Comparison of ENCODE assay signal across 8 cellular contexts in the genomic region with DNA sequence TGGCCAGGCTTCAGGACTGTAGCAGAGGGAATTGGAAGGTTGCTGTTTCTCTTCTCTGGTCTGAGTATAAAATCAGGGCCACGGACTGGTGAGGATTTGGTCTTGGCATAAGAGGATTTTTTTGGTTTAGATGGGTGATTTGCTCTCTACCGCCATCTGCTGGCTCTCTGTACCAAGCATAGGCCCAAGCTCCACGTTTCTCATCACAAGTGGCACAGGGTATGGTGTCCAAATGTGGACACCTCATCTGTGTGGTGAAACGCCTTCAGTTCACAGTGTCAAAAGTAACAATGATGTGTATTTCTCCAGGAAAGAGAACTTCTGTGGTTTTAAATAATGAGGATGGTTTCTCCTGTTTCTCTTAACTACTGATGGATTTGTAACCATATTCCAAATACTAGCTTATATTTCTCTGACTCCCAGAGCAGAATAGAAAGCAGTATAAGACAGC.
A peak's percentile ranks its signal among the peaks of the same experiment; 100 is the strongest.
DNase-seq lines count a peak whose midpoint lies in the region; ATAC-seq and TF ChIP-seq lines count a peak whose summit lies in the region.

No MANE protein-coding gene starts in this region.

- peak; percentile 82 to 86 for TF ChIP-seq CTCF in GM23338 (conservative IDR thresholded peaks at IDR 0.05; ENCODE audit: low read depth in 2 of 2)
- peak; percentile 94 for TF ChIP-seq CTCF in NB4 (IDR thresholded peaks at IDR 0.05; ENCODE audit: low read depth, low read length)
- TF ChIP-seq CTCF in ascending aorta (IDR thresholded peaks at IDR 0.05), result peak; percentile 49 to 82 (median 75)
- peak; percentile 88 for TF ChIP-seq CTCF in smooth muscle cell (IDR thresholded peaks at IDR 0.05; ENCODE audit: borderline replicate concordance, insufficient read depth, poor library complexity, severe bottlenecking)

- H3K4me2 ChIP-seq in GM23338, result no peak overlapping the region
- H3K4me2 ChIP-seq in smooth muscle cell, result no peak overlapping the region

- WGBS in smooth muscle cell (ENCODE audit: low lambda C conversion rate), result 13% methylated on average over 4 of the region's 4 CpGs

- H3K4me1 Mint-ChIP-seq in GM23338, result peaks cover 6% of the 10 kb centered on the region; the same call in 2 of the 3 replicates
- H3K4me1 Mint-ChIP-seq in T-helper 2 cell treated with Interferon-gamma antibody and Interleukin-4, amounts not matched to agents 5 μg/mL and 100 μg/mL, for 36 hours (ENCODE audit: low read depth), result no peaks in the 10 kb centered on the region

- ATAC-seq in GM23338 (peak; percentile 90), HG03025 (IDR thresholded peaks at IDR 0.05; ENCODE audit: low FRiP score, unreplicated experiment) (no peak)

- H3K79me2 ChIP-seq in GM23338 (replicated peaks; ENCODE audit: insufficient read depth) (no peaks in the 10 kb centered on the region), smooth muscle cell (ENCODE audit: low read depth) (no peaks in the 10 kb centered on the region)

- H2AFZ ChIP-seq in GM23338, result no peak overlapping the region
- peak overlapping the region; percentile 2 for H2AFZ ChIP-seq in smooth muscle cell (ENCODE audit: low read depth)

- no peaks in the 10 kb centered on the region for H3K27me3 ChIP-seq in GM23338 (ENCODE audit: insufficient read depth)
- no peaks in the 10 kb centered on the region for H3K27me3 ChIP-seq in ascending aorta
- H3K27me3 ChIP-seq in smooth muscle cell (ENCODE audit: low read depth), result no peaks in the 10 kb centered on the region

- H3K9me2 ChIP-seq in GM23338 (ENCODE audit: insufficient read depth), result no peaks in the 10 kb centered on the region

- H3K9me3 ChIP-seq in ascending aorta, result no peaks in the 10 kb centered on the region
- no peaks in the 10 kb centered on the region for H3K9me3 ChIP-seq in smooth muscle cell (replicated peaks; ENCODE audit: low read depth)

- in situ Hi-C loops in G401 (cut with HindIII; ENCODE audit: low sequenced_read_pairs), result no loop called here

- H3K4me3 ChIP-seq in GM23338 (no peak overlapping the region), NB4 (ENCODE audit: low read depth, low read length) (no peak overlapping the region), ascending aorta (no peak overlapping the region), smooth muscle cell (no peak overlapping the region)

- H3K27ac ChIP-seq in GM23338 (ENCODE audit: low read depth), result no peak overlapping the region
- H3K27ac ChIP-seq in ascending aorta, result no peak overlapping the region
- no peak overlapping the region for H3K27ac ChIP-seq in smooth muscle cell (ENCODE audit: low read depth)

- H3K36me3 ChIP-seq in GM23338 (ENCODE audit: insufficient read depth), result no peaks in the 10 kb centered on the region
- H3K36me3 ChIP-seq in ascending aorta, result no peaks in the 10 kb centered on the region
- no peaks in the 10 kb centered on the region for H3K36me3 ChIP-seq in smooth muscle cell (ENCODE audit: low read depth)

- H3K4me1 ChIP-seq in GM23338 (ENCODE audit: insufficient read depth) (no peaks in the 10 kb centered on the region), ascending aorta (no peaks in the 10 kb centered on the region), smooth muscle cell (ENCODE audit: low read depth) (no peaks in the 10 kb centered on the region)

- intact Hi-C loops in ascending aorta (cut with DNase I), result loop anchor here (2.0 to 10.0 kb wide), 2 partner anchors 664 to 732 kb away; no protein-coding TSS in a partner anchor

- no peaks in the 10 kb centered on the region for H3K36me3 Mint-ChIP-seq in GM23338 (ENCODE audit: low read depth)
- no peaks in the 10 kb centered on the region for H3K36me3 Mint-ChIP-seq in T-helper 2 cell treated with Interferon-gamma antibody and Interleukin-4, amounts not matched to agents 5 μg/mL and 100 μg/mL, for 36 hours (ENCODE audit: low read depth)

- no peak overlapping the region for H3K27ac Mint-ChIP-seq in GM23338
- H3K27ac Mint-ChIP-seq in T-helper 2 cell treated with Interferon-gamma antibody and Interleukin-4, amounts not matched to agents 5 μg/mL and 100 μg/mL, for 36 hours, result no peak overlapping the region

- H3K27me3 Mint-ChIP-seq in GM23338 (ENCODE audit: insufficient read depth, low read depth, poor library complexity), result no peaks in the 10 kb centered on the region
- H3K27me3 Mint-ChIP-seq in T-helper 2 cell treated with Interferon-gamma antibody and Interleukin-4, amounts not matched to agents 5 μg/mL and 100 μg/mL, for 36 hours (ENCODE audit: low read depth), result peaks cover under 1% of the 10 kb centered on the region

- no peak overlapping the region for H3K4me3 Mint-ChIP-seq in GM23338
- no peak overlapping the region for H3K4me3 Mint-ChIP-seq in T-helper 2 cell treated with Interferon-gamma antibody and Interleukin-4, amounts not matched to agents 5 μg/mL and 100 μg/mL, for 36 hours

- no peak overlapping the region for H3K9ac ChIP-seq in smooth muscle cell (ENCODE audit: low read depth)

- H3K9me3 Mint-ChIP-seq in GM23338, result no peaks in the 10 kb centered on the region
- no peaks in the 10 kb centered on the region for H3K9me3 Mint-ChIP-seq in T-helper 2 cell treated with Interferon-gamma antibody and Interleukin-4, amounts not matched to agents 5 μg/mL and 100 μg/mL, for 36 hours

- no peaks in the 10 kb centered on the region for H4K20me1 ChIP-seq in GM23338 (replicated peaks; ENCODE audit: insufficient read depth)
- H4K20me1 ChIP-seq in smooth muscle cell (ENCODE audit: low read depth), result no peaks in the 10 kb centered on the region

- no peaks in the 10 kb centered on the region for H3F3A ChIP-seq in GM23338 (replicated peaks; ENCODE audit: low read depth)
- H3F3A ChIP-seq in smooth muscle cell (ENCODE audit: low read depth), result peaks cover 3% of the 10 kb centered on the region

- DNase-seq in G401 (ENCODE audit: low spot score) (peak; percentile 91), GM23338 (ENCODE audit: low spot score) (peak; percentile 78), NB4 (ENCODE audit: low read depth) (peak; percentile 74), ascending aorta (ENCODE audit: low spot score in 2 of 2) (peak in 1 of 2 donors; percentile 79), hippocampal formation (lab: John Stamatoyannopoulos, UW) (peak; percentile 43 to 51), smooth muscle cell (lab: John Stamatoyannopoulos, UW; ENCODE audit: unreplicated experiment) (peak; percentile 25)
- DNase-seq in T-helper 2 cell treated with Interferon-gamma antibody and Interleukin-4, amounts not matched to agents 5 μg/mL and 100 μg/mL, for 36 hours (ENCODE audit: low spot score), result peak; percentile 38

- no peak for TF ChIP-seq POLR2A in NB4 (IDR thresholded peaks at IDR 0.05; ENCODE audit: extremely low read depth, insufficient read length)

TF ChIP-seq in GM23338, 12 proteins besides CTCF, POLR2A, EP300 and RAD21:
- TF ChIP-seq CREB1 (CRISPR knock-in tag; IDR thresholded peaks at IDR 0.05; ENCODE audit: low read depth) (no peak), EZH2 (IDR thresholded peaks at IDR 0.05; ENCODE audit: low read depth, unreplicated experiment) (no peak), STAT1 (IDR thresholded peaks at IDR 0.05; ENCODE audit: unreplicated experiment) (no peak)
